In the genomic region with DNA sequence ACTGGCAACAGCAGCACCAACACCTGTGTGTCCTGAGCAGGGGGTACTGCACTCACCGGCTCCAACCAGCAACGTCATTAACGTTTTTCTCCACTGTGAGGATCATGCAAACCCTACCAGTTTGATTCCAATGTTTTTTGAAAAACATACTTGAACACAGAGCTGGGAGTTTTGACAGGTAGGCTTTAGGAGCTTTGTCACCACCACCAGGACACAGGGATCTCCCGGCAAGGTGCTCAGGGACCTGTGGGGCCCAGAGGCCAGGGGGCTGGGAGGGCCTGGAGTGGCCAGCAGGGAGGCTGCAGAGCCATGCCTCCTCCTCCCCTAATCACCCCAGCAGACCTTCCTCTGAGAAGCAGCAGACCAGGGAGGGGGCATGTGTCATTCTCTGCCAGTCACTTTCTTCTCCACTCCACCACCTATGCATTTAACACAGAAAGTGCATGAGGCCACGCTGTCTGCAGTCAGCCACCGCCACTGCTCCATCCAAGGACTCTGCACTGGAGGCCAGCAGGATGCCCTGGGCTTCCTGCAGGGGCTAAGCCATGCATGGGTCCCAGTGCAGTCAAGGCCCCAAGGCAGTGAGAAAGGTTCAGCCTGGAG, we compare ENCODE assay signal across 23 cellular contexts.
DNase-seq lines count a peak whose midpoint lies in the region; ATAC-seq and TF ChIP-seq lines count a peak whose summit lies in the region.
"Had no signal": no experiment of that assay in that cellular context is flagged by ENCODE, and none has a peak within 500 bp of the region (broad histone marks: within the 10 kb centered on the region; RNA-seq: fewer than 3 reads in every experiment).

No MANE protein-coding gene starts in this region.

- intact Hi-C loops in vagina (cut with DNase I) = no loop called here

- TF ChIP-seq POLR2A in vagina (IDR thresholded peaks at IDR 0.05) (no peak), erythroblast (IDR thresholded peaks at IDR 0.05; ENCODE audit: low read length) (no peak)

- H3K27ac ChIP-seq in BLaER1 treated with 17β-estradiol and CSF1 and Interleukin-3, amounts not matched to agents 10 nM and 100 nM = no peak overlapping the region
- H3K27ac ChIP-seq in OCI-LY1 (ENCODE audit: low read depth, low read length, poor library complexity, severe bottlenecking) (peak overlapping the region; percentile 91), vagina (no peak overlapping the region)

- DNase-seq in left lobe of liver (ENCODE audit: low spot score) = peak; percentile 22
- peak; percentile 64 to 75 for DNase-seq in vagina (ENCODE audit: extremely low spot score in 2 of 2)
- no peak for DNase-seq in activated naive CD4-positive, alpha-beta T cell treated with Interleukin-2 at 50 U/mL for 16 hours
- no peak for DNase-seq in NCI-H187 treated with DMSO at 0.1 percent for 48 hours (lab: John Stamatoyannopoulos, UW)
- DNase-seq in erythroblast (lab: John Stamatoyannopoulos, UW) = no peak
- no peak for DNase-seq in activated naive CD4-positive, alpha-beta T cell (lab: John Stamatoyannopoulos, UW)
- DNase-seq: 8988T; ACHN; BE2C; C1 segment of cervical spinal cord; CD4-positive, alpha-beta memory T cell; CD4-positive, CD25-positive, alpha-beta regulatory T cell; CD8-positive, alpha-beta memory T cell; COR-L47; DMS 273 treated with DMSO at 0.1 percent for 48 hours; DMS153; DMS53; DMS79; DND-41; EL; GF-D8 had no signal

- no peaks in the 10 kb centered on the region for H3F3A ChIP-seq in OCI-LY1 (ENCODE audit: insufficient read depth, low read length)

- no peaks in the 10 kb centered on the region for H3K79me2 ChIP-seq in OCI-LY1 (ENCODE audit: insufficient read depth, low read length)

- H3K4me1 ChIP-seq in BLaER1 treated with 17β-estradiol and CSF1 and Interleukin-3, amounts not matched to agents 10 nM and 100 nM = peaks cover 0 to 61% (median 31%) of the 10 kb centered on the region in 10 experiments; a peak in 14 of 20 replicates
- peaks cover 86% of the 10 kb centered on the region for H3K4me1 ChIP-seq in OCI-LY1 (ENCODE audit: insufficient read depth, low read length, severe bottlenecking)
- H3K4me1 ChIP-seq in vagina = no peaks in the 10 kb centered on the region
- H3K4me1 ChIP-seq: BE2C had no signal

- no peak for ATAC-seq in left lobe of liver

- no peaks in the 10 kb centered on the region for H3K36me3 ChIP-seq in BLaER1 treated with 17β-estradiol and CSF1 and Interleukin-3, amounts not matched to agents 10 nM and 100 nM
- H3K36me3 ChIP-seq in OCI-LY1 (ENCODE audit: insufficient read depth, low read length) = no peaks in the 10 kb centered on the region
- no peaks in the 10 kb centered on the region for H3K36me3 ChIP-seq in vagina
- H3K36me3 ChIP-seq: BE2C had no signal

- H4K20me1 ChIP-seq in BLaER1 treated with 17β-estradiol and CSF1 and Interleukin-3, amounts not matched to agents 10 nM and 100 nM = no peaks in the 10 kb centered on the region
- no peaks in the 10 kb centered on the region for H4K20me1 ChIP-seq in OCI-LY1 (ENCODE audit: insufficient read depth, low read length)

- no peaks in the 10 kb centered on the region for H3K9me2 ChIP-seq in OCI-LY1 (ENCODE audit: low read depth, low read length)

- H3K27me3 ChIP-seq in BLaER1 treated with 17β-estradiol and CSF1 and Interleukin-3, amounts not matched to agents 10 nM and 100 nM = no peaks in the 10 kb centered on the region
- H3K27me3 ChIP-seq in OCI-LY1 (ENCODE audit: insufficient read depth, low read length) (no peaks in the 10 kb centered on the region), vagina (no peaks in the 10 kb centered on the region)
- H3K27me3 ChIP-seq: BE2C had no signal

- H3K4me3 ChIP-seq in BLaER1 treated with 17β-estradiol and CSF1 and Interleukin-3, amounts not matched to agents 10 nM and 100 nM = no peak overlapping the region
- no peak overlapping the region for H3K4me3 ChIP-seq in OCI-LY1 (ENCODE audit: low read depth, low read length, poor library complexity, severe bottlenecking)
- no peak overlapping the region for H3K4me3 ChIP-seq in vagina

- 0 out of 22 replicates have a peak, but pooled peaks cover 0 to 7% (median 0%) of the 10 kb centered on the region in 11 experiments for H3K9me3 ChIP-seq in BLaER1 treated with 17β-estradiol and CSF1 and Interleukin-3, amounts not matched to agents 10 nM and 100 nM (replicated peaks in 1 of 11)
- H3K9me3 ChIP-seq in OCI-LY1 (ENCODE audit: low read length) = no peaks in the 10 kb centered on the region
- no peaks in the 10 kb centered on the region for H3K9me3 ChIP-seq in vagina
- H3K9me3 ChIP-seq: BE2C had no signal

- no peak overlapping the region for H3K9ac ChIP-seq in BLaER1 treated with 17β-estradiol and CSF1 and Interleukin-3, amounts not matched to agents 10 nM and 100 nM
- H3K9ac ChIP-seq in OCI-LY1 (ENCODE audit: low read length) = peak overlapping the region; percentile 6; the same call in 1 of the 2 replicates

- H2AFZ ChIP-seq in OCI-LY1 (ENCODE audit: low read length) = no peak overlapping the region

- peak overlapping the region in 8 of 11 experiments; percentile 8 to 67 (median 50); a peak in 12 of 22 replicates for H3K4me2 ChIP-seq in BLaER1 treated with 17β-estradiol and CSF1 and Interleukin-3, amounts not matched to agents 10 nM and 100 nM
- no peak overlapping the region for H3K4me2 ChIP-seq in OCI-LY1 (ENCODE audit: low read length)

- no peak for TF ChIP-seq CTCF in OCI-LY1 (IDR thresholded peaks at IDR 0.05; ENCODE audit: low read length)
- no peak for TF ChIP-seq CTCF in vagina (IDR thresholded peaks at IDR 0.05)

Comparison
In these comparisons a context has a peak if more than half of its experiments do, and no peak if none do; other contexts are left out.
1. DNase-seq: peak in left lobe of liver (single experiment) and vagina (2 of 2); none in activated naive CD4-positive, alpha-beta T cell treated with Interleukin-2 at 50 U/mL for 16 hours (single experiment), NCI-H187 treated with DMSO at 0.1 percent for 48 hours (single experiment), erythroblast (0 of 2) and activated naive CD4-positive, alpha-beta T cell (0 of 4).